1 cellular context compared by ENCODE assay signal in the genomic region with DNA sequence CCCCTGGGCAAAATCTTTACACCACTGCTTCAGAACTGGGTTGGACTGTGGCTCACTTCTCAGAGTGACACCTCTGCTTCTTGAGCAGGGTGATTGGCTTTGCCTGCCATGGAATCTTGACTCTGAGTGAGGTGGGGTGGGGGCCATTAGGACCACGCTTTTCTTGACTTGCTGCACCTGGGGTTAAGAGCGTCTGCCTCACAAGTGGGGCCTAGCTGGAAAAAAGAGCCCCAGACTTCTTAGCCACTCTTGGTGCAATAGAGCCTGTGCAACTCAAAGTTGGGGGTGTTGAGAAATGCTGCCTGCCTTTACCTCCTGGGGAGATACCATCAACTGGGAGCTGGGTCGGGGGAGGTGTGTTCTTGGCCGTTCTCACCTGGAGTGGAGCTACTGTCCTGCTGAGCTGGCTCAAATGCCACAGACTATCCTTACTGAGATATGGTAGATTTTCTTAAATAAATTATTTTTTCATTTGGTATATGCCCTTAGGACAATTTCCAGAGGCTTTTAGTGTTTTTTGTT.
TF ChIP-seq lines count a peak whose summit lies in the region.

No MANE protein-coding gene starts in this region.

TF ChIP-seq in GM23338, 12 proteins besides CTCF, POLR2A, EP300 and RAD21 (continued from another document):
- TF ChIP-seq, protein P1, sequence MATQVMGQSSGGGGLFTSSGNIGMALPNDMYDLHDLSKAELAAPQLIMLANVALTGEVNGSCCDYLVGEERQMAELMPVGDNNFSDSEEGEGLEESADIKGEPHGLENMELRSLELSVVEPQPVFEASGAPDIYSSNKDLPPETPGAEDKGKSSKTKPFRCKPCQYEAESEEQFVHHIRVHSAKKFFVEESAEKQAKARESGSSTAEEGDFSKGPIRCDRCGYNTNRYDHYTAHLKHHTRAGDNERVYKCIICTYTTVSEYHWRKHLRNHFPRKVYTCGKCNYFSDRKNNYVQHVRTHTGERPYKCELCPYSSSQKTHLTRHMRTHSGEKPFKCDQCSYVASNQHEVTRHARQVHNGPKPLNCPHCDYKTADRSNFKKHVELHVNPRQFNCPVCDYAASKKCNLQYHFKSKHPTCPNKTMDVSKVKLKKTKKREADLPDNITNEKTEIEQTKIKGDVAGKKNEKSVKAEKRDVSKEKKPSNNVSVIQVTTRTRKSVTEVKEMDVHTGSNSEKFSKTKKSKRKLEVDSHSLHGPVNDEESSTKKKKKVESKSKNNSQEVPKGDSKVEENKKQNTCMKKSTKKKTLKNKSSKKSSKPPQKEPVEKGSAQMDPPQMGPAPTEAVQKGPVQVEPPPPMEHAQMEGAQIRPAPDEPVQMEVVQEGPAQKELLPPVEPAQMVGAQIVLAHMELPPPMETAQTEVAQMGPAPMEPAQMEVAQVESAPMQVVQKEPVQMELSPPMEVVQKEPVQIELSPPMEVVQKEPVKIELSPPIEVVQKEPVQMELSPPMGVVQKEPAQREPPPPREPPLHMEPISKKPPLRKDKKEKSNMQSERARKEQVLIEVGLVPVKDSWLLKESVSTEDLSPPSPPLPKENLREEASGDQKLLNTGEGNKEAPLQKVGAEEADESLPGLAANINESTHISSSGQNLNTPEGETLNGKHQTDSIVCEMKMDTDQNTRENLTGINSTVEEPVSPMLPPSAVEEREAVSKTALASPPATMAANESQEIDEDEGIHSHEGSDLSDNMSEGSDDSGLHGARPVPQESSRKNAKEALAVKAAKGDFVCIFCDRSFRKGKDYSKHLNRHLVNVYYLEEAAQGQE (IDR thresholded peaks at IDR 0.05; ENCODE audit: unreplicated experiment), result no peak
- TF ChIP-seq, protein P2, sequence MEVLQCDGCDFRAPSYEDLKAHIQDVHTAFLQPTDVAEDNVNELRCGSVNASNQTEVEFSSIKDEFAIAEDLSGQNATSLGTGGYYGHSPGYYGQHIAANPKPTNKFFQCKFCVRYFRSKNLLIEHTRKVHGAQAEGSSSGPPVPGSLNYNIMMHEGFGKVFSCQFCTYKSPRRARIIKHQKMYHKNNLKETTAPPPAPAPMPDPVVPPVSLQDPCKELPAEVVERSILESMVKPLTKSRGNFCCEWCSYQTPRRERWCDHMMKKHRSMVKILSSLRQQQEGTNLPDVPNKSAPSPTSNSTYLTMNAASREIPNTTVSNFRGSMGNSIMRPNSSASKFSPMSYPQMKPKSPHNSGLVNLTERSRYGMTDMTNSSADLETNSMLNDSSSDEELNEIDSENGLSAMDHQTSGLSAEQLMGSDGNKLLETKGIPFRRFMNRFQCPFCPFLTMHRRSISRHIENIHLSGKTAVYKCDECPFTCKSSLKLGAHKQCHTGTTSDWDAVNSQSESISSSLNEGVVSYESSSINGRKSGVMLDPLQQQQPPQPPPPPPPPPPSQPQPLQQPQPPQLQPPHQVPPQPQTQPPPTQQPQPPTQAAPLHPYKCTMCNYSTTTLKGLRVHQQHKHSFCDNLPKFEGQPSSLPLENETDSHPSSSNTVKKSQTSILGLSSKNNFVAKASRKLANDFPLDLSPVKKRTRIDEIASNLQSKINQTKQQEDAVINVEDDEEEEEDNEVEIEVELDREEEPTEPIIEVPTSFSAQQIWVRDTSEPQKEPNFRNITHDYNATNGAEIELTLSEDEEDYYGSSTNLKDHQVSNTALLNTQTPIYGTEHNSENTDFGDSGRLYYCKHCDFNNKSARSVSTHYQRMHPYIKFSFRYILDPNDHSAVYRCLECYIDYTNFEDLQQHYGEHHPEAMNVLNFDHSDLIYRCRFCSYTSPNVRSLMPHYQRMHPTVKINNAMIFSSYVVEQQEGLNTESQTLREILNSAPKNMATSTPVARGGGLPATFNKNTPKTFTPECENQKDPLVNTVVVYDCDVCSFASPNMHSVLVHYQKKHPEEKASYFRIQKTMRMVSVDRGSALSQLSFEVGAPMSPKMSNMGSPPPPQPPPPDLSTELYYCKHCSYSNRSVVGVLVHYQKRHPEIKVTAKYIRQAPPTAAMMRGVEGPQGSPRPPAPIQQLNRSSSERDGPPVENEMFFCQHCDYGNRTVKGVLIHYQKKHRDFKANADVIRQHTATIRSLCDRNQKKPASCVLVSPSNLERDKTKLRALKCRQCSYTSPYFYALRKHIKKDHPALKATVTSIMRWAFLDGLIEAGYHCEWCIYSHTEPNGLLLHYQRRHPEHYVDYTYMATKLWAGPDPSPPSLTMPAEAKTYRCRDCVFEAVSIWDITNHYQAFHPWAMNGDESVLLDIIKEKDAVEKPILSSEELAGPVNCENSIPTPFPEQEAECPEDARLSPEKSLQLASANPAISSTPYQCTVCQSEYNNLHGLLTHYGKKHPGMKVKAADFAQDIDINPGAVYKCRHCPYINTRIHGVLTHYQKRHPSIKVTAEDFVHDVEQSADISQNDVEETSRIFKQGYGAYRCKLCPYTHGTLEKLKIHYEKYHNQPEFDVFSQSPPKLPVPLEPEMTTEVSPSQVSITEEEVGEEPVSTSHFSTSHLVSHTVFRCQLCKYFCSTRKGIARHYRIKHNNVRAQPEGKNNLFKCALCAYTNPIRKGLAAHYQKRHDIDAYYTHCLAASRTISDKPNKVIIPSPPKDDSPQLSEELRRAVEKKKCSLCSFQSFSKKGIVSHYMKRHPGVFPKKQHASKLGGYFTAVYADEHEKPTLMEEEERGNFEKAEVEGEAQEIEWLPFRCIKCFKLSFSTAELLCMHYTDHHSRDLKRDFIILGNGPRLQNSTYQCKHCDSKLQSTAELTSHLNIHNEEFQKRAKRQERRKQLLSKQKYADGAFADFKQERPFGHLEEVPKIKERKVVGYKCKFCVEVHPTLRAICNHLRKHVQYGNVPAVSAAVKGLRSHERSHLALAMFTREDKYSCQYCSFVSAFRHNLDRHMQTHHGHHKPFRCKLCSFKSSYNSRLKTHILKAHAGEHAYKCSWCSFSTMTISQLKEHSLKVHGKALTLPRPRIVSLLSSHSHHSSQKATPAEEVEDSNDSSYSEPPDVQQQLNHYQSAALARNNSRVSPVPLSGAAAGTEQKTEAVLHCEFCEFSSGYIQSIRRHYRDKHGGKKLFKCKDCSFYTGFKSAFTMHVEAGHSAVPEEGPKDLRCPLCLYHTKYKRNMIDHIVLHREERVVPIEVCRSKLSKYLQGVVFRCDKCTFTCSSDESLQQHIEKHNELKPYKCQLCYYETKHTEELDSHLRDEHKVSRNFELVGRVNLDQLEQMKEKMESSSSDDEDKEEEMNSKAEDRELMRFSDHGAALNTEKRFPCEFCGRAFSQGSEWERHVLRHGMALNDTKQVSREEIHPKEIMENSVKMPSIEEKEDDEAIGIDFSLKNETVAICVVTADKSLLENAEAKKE (CRISPR knock-in tag; IDR thresholded peaks at IDR 0.05), result no peak
- TF ChIP-seq ZNF331 (CRISPR knock-in tag; IDR thresholded peaks at IDR 0.05; ENCODE audit: low read depth) (no peak), CREB1 (CRISPR knock-in tag; IDR thresholded peaks at IDR 0.05; ENCODE audit: low read depth) (no peak), STAT1 (IDR thresholded peaks at IDR 0.05; ENCODE audit: unreplicated experiment) (no peak), POLR2AphosphoS5 (IDR thresholded peaks at IDR 0.05; ENCODE audit: low read depth) (no peak), NANOG (IDR thresholded peaks at IDR 0.05; ENCODE audit: borderline replicate concordance) (no peak)
- TF ChIP-seq, protein P3, sequence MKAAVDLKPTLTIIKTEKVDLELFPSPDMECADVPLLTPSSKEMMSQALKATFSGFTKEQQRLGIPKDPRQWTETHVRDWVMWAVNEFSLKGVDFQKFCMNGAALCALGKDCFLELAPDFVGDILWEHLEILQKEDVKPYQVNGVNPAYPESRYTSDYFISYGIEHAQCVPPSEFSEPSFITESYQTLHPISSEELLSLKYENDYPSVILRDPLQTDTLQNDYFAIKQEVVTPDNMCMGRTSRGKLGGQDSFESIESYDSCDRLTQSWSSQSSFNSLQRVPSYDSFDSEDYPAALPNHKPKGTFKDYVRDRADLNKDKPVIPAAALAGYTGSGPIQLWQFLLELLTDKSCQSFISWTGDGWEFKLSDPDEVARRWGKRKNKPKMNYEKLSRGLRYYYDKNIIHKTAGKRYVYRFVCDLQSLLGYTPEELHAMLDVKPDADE (IDR thresholded peaks at IDR 0.05), result no peak
